14 cellular contexts compared by ENCODE assay signal in the genomic region with DNA sequence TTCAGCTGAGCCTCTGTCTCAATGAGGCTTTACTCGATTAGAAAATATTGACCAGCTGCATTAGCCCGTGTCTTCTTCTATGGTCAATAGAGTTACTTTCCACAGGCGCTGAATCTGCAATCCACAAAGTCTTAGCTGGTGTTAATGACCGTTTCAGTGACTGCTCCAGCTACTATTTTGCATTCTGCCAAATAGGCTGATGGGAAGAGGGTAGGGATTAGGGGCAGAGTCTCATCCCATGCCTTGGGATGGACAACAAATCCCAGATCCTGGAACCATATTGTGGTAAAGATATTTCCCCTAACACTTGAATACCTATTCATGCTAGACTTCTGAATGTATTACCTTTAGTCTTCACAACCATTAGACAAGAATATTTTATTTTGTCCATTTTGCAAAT. TPM values are rescaled to one million over a fixed set of nuclear protein-coding genes. Genes with fewer than 3 reads are reported as not detected.
DNase-seq lines count a peak whose midpoint lies in the region; ATAC-seq and TF ChIP-seq lines count a peak whose summit lies in the region.
"Had no signal": no experiment of that assay in that cellular context is flagged by ENCODE, and none has a peak within 500 bp of the region (broad histone marks: within the 10 kb centered on the region; RNA-seq: fewer than 3 reads in every experiment).

No MANE protein-coding gene starts in this region.

- H3K9me3 ChIP-seq in endodermal cell (ENCODE audit: control insufficient read depth, low read length) = peaks cover 11% of the 10 kb centered on the region
- H3K9me3 ChIP-seq in upper lobe of left lung = peaks cover 0 to 5% (median 0%) of the 10 kb centered on the region in 4 donors

- peak overlapping the region; percentile 35 for H3K4me3 Mint-ChIP-seq in endodermal cell
- no peak overlapping the region for H3K4me3 Mint-ChIP-seq in naive thymus-derived CD8-positive, alpha-beta T cell
- H3K4me3 Mint-ChIP-seq: B cell; CD4-positive, alpha-beta T cell had no signal

- TF ChIP-seq POLR2A in upper lobe of left lung (IDR thresholded peaks at IDR 0.05) = no peak

- H3K4me3 ChIP-seq in endodermal cell (ENCODE audit: low read length) = no peak overlapping the region
- peak overlapping the region in 3 of 4 donors; percentile 3 to 9 (median 7) for H3K4me3 ChIP-seq in upper lobe of left lung

- DNase-seq in NCI-H345 (lab: John Stamatoyannopoulos, UW) (peak; percentile 23), NCI-H345 treated with DMSO at 0.1 percent for 48 hours (lab: John Stamatoyannopoulos, UW; ENCODE audit: unreplicated experiment) (no peak), NCI-H82 (lab: John Stamatoyannopoulos, UW) (peak; percentile 54), endodermal cell (no peak), upper lobe of left lung (no peak), HK-2 (ENCODE audit: unreplicated experiment) (no peak), SIG-M5 (lab: John Stamatoyannopoulos, UW) (no peak)
- DNase-seq in naive thymus-derived CD8-positive, alpha-beta T cell = no peak
- DNase-seq: C1 segment of cervical spinal cord; CD4-positive, alpha-beta T cell; DND-41; GF-D8 had no signal

- TF ChIP-seq EP300 in upper lobe of left lung (IDR thresholded peaks at IDR 0.05) = no peak

- no peak for ATAC-seq in upper lobe of left lung (ENCODE audit: low FRiP score in 2 of 2)
- ATAC-seq in naive thymus-derived CD8-positive, alpha-beta T cell = no peak
- ATAC-seq: HCT116 had no signal

- WGBS in endodermal cell (ENCODE audit: insufficient coverage in 1 of 2, insufficient read length in 1 of 2), 2 experiments = 55 to 75% methylated on average over 3 to 4 of the region's 4 CpGs
- WGBS in upper lobe of left lung, 2 donors = 60 to 66% methylated on average over 4 of the region's 4 CpGs

- TF ChIP-seq CTCF in endodermal cell (conservative IDR thresholded peaks at IDR 0.05) = no peak
- no peak for TF ChIP-seq CTCF in upper lobe of left lung (IDR thresholded peaks at IDR 0.05)

- H3K4me1 Mint-ChIP-seq in endodermal cell = peaks cover 16% of the 10 kb centered on the region
- H3K4me1 Mint-ChIP-seq in naive thymus-derived CD8-positive, alpha-beta T cell = no peaks in the 10 kb centered on the region
- H3K4me1 Mint-ChIP-seq: B cell had no signal

- no peaks in the 10 kb centered on the region for H3K27me3 ChIP-seq in endodermal cell (ENCODE audit: control insufficient read depth, insufficient read depth, low read length, poor library complexity, severe bottlenecking)
- no peaks in the 10 kb centered on the region for H3K27me3 ChIP-seq in upper lobe of left lung

- POLR2A ChIA-PET in naive thymus-derived CD8-positive, alpha-beta T cell (lab: Charles Lee) = no interaction called here

- peaks cover 10% of the 10 kb centered on the region for H3K9me3 Mint-ChIP-seq in endodermal cell
- peaks cover 2 to 13% (median 9%) of the 10 kb centered on the region in 9 donors for H3K9me3 Mint-ChIP-seq in naive thymus-derived CD8-positive, alpha-beta T cell

- H3K27me3 Mint-ChIP-seq in endodermal cell (ENCODE audit: insufficient read depth) = peaks cover 5% of the 10 kb centered on the region
- peaks cover 4 to 8% (median 5%) of the 10 kb centered on the region in 5 donors for H3K27me3 Mint-ChIP-seq in naive thymus-derived CD8-positive, alpha-beta T cell
- H3K27me3 Mint-ChIP-seq: CD4-positive, alpha-beta T cell had no signal

- peaks cover 3% of the 10 kb centered on the region for H3K36me3 Mint-ChIP-seq in endodermal cell (ENCODE audit: low read depth)
- peaks cover 0 to 2% (median 0%) of the 10 kb centered on the region in 3 donors for H3K36me3 Mint-ChIP-seq in naive thymus-derived CD8-positive, alpha-beta T cell

- H3K9ac ChIP-seq in endodermal cell (ENCODE audit: extremely low read depth, low read length, poor library complexity, severe bottlenecking) = no peak overlapping the region

- H3K27ac Mint-ChIP-seq in endodermal cell = peak overlapping the region; percentile 30
- no peak overlapping the region for H3K27ac Mint-ChIP-seq in naive thymus-derived CD8-positive, alpha-beta T cell
- H3K27ac Mint-ChIP-seq: B cell; CD4-positive, alpha-beta T cell had no signal

- H3K4me1 ChIP-seq in endodermal cell (ENCODE audit: control insufficient read depth, insufficient read depth, low read length) (no peaks in the 10 kb centered on the region), upper lobe of left lung (peaks cover 0 to 7% (median 1%) of the 10 kb centered on the region in 4 donors)

- H3K36me3 ChIP-seq in endodermal cell (ENCODE audit: control insufficient read depth, insufficient read depth, low read length) (no peaks in the 10 kb centered on the region), upper lobe of left lung (no peaks in the 10 kb centered on the region)

- H3K27ac ChIP-seq in endodermal cell (ENCODE audit: low read depth, low read length) (no peak overlapping the region), upper lobe of left lung (no peak overlapping the region)

RNA-seq across cellular contexts. Expression of gene MAGI1, which starts 29.5 kb away (rescaled TPM):
- total RNA-seq in endodermal cell = 10 to 100 TPM; 38.6 to 45.1 TPM
- polyA plus RNA-seq in endodermal cell (2013, experiment 1 of 2) = 33.5 TPM
- 28.6 TPM for polyA plus RNA-seq in endodermal cell (2013, experiment 2 of 2)
- total RNA-seq in upper lobe of left lung = 10 to 100 TPM; 33.0 to 72.9 (median 62.4) TPM
- total RNA-seq in naive thymus-derived CD8-positive, alpha-beta T cell = not detected
- polyA plus RNA-seq in naive thymus-derived CD8-positive, alpha-beta T cell = not detected
- total RNA-seq: CD4-positive, alpha-beta T cell had no signal

Comparison
In these comparisons a context has a peak if more than half of its experiments do, and no peak if none do; other contexts are left out.
1. DNase-seq: peak in NCI-H345 (single experiment) and NCI-H82 (single experiment); none in NCI-H345 treated with DMSO at 0.1 percent for 48 hours (single experiment), endodermal cell (single experiment), upper lobe of left lung (0 of 2), HK-2 (single experiment), naive thymus-derived CD8-positive, alpha-beta T cell (0 of 10) and SIG-M5 (single experiment).
2. RNA of gene MAGI1, which starts 29.5 kb away (total RNA-seq): 33.0 to 72.9 TPM in upper lobe of left lung and 38.6 to 45.1 TPM in endodermal cell; not detected in naive thymus-derived CD8-positive, alpha-beta T cell; every median in the first group is over 10 times any median in the second.